ENCODE assay signal across 15 cellular contexts in the genomic region with DNA sequence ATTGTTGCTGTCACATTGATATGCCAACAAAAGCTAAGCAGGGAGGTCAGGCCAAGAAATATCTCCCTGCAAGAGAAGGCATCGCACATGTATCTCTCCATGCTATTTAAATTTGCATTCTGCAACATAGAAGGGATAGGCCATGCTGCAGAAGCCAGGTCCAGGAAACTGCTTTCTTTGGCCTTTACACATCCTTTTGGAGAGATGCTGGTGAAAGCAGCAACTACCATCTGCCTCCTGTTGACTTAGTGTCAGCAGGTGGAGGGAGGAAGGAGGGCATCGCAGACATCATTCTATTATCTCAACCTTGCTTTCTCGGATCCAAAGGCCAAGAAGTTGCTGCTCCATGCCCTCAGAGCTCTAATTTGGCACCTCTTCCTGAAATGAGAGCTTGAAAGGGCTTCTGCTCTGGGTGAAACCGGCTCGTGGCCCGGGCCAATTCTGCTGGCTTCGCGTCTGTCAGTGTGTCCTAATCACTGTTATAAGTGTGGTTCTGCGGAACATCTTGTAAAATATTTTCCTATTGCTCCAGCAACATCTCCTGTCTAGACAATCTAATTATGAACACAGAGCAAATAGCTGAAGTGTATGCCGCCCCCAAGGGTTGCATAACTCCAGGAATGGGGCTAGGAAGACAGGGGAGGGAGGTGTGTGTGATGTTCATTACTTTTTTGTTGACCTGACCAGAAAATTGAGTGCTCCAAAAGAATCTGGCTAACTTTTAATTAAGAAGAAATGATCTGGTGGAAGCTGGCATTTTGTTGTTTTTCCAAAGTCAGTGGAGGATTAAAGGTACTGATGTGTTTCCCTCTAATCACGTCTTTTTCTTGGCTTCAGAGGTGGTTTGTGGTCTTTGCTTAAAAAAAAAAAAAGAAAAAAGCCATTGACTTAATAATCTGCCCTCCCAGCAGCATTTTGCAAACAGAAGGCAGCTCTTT.
DNase-seq lines count a peak whose midpoint lies in the region; ATAC-seq and TF ChIP-seq lines count a peak whose summit lies in the region.
"Had no signal": no experiment of that assay in that cellular context is flagged by ENCODE, and none has a peak within 500 bp of the region (broad histone marks: within the 10 kb centered on the region; RNA-seq: fewer than 3 reads in every experiment).

No MANE protein-coding gene starts in this region.

- ATAC-seq in Right ventricle myocardium inferior (peak; percentile 94), omental fat pad (ENCODE audit: low FRiP score) (peak; percentile 90), HG02973 (IDR thresholded peaks at IDR 0.05; ENCODE audit: unreplicated experiment) (no peak), GM18867 (IDR thresholded peaks at IDR 0.05; ENCODE audit: unreplicated experiment) (no peak), esophagus mucosa (no peak)
- ATAC-seq: activated T-cell treated with anti-CD3 and anti-CD28 coated beads, Interleukin-2, amount 50 U/mL, for 72 hours had no signal

- no peak for TF ChIP-seq CTCF in fibroblast of villous mesenchyme (IDR thresholded peaks at IDR 0.05; ENCODE audit: insufficient read depth, low read depth, low read length)
- no peak for TF ChIP-seq CTCF in omental fat pad (IDR thresholded peaks at IDR 0.05)

- intact Hi-C loops in Right ventricle myocardium inferior (cut with DNase I), result no loop called here
- intact Hi-C loops in cardiac septum (cut with DNase I), result no loop called here

- no peak overlapping the region for H3K4me3 ChIP-seq in fibroblast of villous mesenchyme (ENCODE audit: low read depth, low read length)
- H3K4me3 ChIP-seq: neural progenitor cell, transverse colon had no signal

- DNase-seq in Right ventricle myocardium inferior (ENCODE audit: missing footprints) (peak; percentile 72), cardiac septum (ENCODE audit: low spot score) (no peak), fibroblast of villous mesenchyme (ENCODE audit: low read depth) (peak; percentile 13), omental fat pad (ENCODE audit: low spot score) (no peak), C1 segment of cervical spinal cord (lab: John Stamatoyannopoulos, UW) (no peak)
- DNase-seq: activated CD4-positive, alpha-beta memory T cell treated with anti-CD3 and anti-CD28 coated beads for 36 hours; activated T-cell treated with anti-CD3 and anti-CD28 coated beads, Interleukin-2, amount 50 U/mL, for 72 hours; Caco-2; NCI-H1105 treated with DMSO at 0.1 percent for 48 hours; NCI-H2227 treated with DMSO at 0.1 percent for 48 hours; transverse colon had no signal

Comparison
In these comparisons a context has a peak if more than half of its experiments do, and no peak if none do; other contexts are left out.
1. DNase-seq: peak in Right ventricle myocardium inferior (single experiment) and fibroblast of villous mesenchyme (single experiment); none in cardiac septum (single experiment), omental fat pad (single experiment) and C1 segment of cervical spinal cord (0 of 14).
2. ATAC-seq: peak in Right ventricle myocardium inferior (single experiment) and omental fat pad (single experiment); none in HG02973 (single experiment), GM18867 (single experiment) and esophagus mucosa (single experiment).